18 cellular contexts compared by ENCODE assay signal in the genomic region with DNA sequence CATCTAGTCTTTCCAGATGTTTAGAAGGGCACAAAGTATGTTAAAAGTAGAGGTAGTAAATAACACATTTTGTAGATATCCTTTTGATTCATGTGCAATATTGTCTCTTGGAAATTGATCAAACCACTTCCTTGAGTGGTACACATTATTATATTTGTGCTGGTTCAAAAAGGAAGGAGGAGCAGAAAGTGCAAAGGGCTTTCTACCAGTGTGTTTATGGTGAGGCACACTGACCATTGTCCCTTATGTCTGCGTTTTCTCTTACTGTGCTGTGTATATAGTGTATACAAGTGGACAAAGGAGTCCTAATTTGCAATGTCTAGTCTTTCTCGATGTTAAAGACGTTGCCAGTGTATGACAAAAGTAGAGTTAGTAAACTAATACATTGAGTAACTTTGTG. TPM values are rescaled to one million over a fixed set of nuclear protein-coding genes. Genes with fewer than 3 reads are reported as not detected.
DNase-seq lines count a peak whose midpoint lies in the region; ATAC-seq and TF ChIP-seq lines count a peak whose summit lies in the region.
"Had no signal": no experiment of that assay in that cellular context is flagged by ENCODE, and none has a peak within 500 bp of the region (broad histone marks: within the 10 kb centered on the region; RNA-seq: fewer than 3 reads in every experiment).

No MANE protein-coding gene starts in this region.

- H3K79me1 ChIP-seq in IMR-90 (ENCODE audit: low read depth in 1 of 2, low read length in 2 of 2), result peaks cover 0 to 4% of the 10 kb centered on the region in 2 experiments; a peak in 2 of 4 replicates

- H2AFZ ChIP-seq in IMR-90 (replicated peaks; ENCODE audit: low read length, poor library complexity), result no peak overlapping the region

- peaks cover 5% of the 10 kb centered on the region for H3K9me1 ChIP-seq in IMR-90 (ENCODE audit: insufficient read depth, low read length)

- no peak for DNase-seq in IMR-90
- DNase-seq in mucosa of descending colon, result no peak
- DNase-seq in osteocyte (ENCODE audit: extremely low spot score, unreplicated experiment), result no peak
- no peak for DNase-seq in activated CD8-positive, alpha-beta memory T cell treated with anti-CD3 and anti-CD28 coated beads for 24 hours
- DNase-seq in mucosa of gallbladder (ENCODE audit: low spot score), result no peak
- DNase-seq: AML-193; Caco-2; Calu3; CD4-positive, alpha-beta T cell; CD8-positive, alpha-beta T cell; DMS79 treated with DMSO at 0.1 percent for 48 hours; GF-D8 had no signal

- H3K27ac Mint-ChIP-seq in osteocyte (ENCODE audit: unreplicated experiment), result peak overlapping the region; percentile 16
- H3K27ac Mint-ChIP-seq: B cell; CD4-positive, alpha-beta T cell; CD8-positive, alpha-beta T cell had no signal

- intact Hi-C loops in IMR-90 (cut with micrococcal nuclease) (loop anchor here (10.0 kb wide), 1 partner anchor 258 kb away; no protein-coding TSS in a partner anchor), mucosa of descending colon (cut with DNase I, micrococcal nuclease) (no loop called here)

- H2BK5ac ChIP-seq in IMR-90 (ENCODE audit: low read depth, low read length, poor library complexity, severe bottlenecking), result no peak overlapping the region

- H3K4me1 ChIP-seq in IMR-90 (ENCODE audit: control insufficient read depth, insufficient read depth, low read length) (peaks cover 7% of the 10 kb centered on the region), mucosa of descending colon (ENCODE audit: low read depth) (peaks cover 10% of the 10 kb centered on the region)
- H3K4me1 ChIP-seq: Caco-2 had no signal

- H4K8ac ChIP-seq in IMR-90 (ENCODE audit: low read depth in 2 of 2, low read length in 2 of 2), result no peak overlapping the region

- no peaks in the 10 kb centered on the region for H3K9me3 Mint-ChIP-seq in osteocyte (ENCODE audit: unreplicated experiment)
- H3K9me3 Mint-ChIP-seq: CD4-positive, alpha-beta T cell; CD8-positive, alpha-beta T cell had no signal

- no peaks in the 10 kb centered on the region for H3K27me3 Mint-ChIP-seq in osteocyte (ENCODE audit: unreplicated experiment)

- no peak overlapping the region for H3K18ac ChIP-seq in IMR-90 (ENCODE audit: low read depth, low read length)

- no peak overlapping the region for H2AK9ac ChIP-seq in IMR-90 (replicated peaks; ENCODE audit: low read depth, low read length, poor library complexity)

- no TSS peak for BruUV-seq in IMR-90 (replicated peaks; lab: Mats Ljungman, UMichigan)

- no peak overlapping the region for H2BK20ac ChIP-seq in IMR-90 (ENCODE audit: low read depth, low read length)

- POLR2A ChIA-PET in IMR-90 (lab: Charles Lee; ENCODE audit: unreplicated experiment), result no interaction called here

- H2BK120ac ChIP-seq in IMR-90 (ENCODE audit: low read depth, low read length), result no peak overlapping the region

- no peak overlapping the region for H4K5ac ChIP-seq in IMR-90 (ENCODE audit: low read depth, low read length)

- H3K4me3 ChIP-seq in IMR-90 (ENCODE audit: insufficient read depth, low read depth, low read length) (no peak overlapping the region), mucosa of descending colon (no peak overlapping the region)
- H3K4me3 ChIP-seq: A549 had no signal

- no peak for TF ChIP-seq RAD21 in IMR-90 (IDR thresholded peaks at IDR 0.05; ENCODE audit: low read length)

- ATAC-seq in IMR-90 (ENCODE audit: low read depth) (no peak), mucosa of descending colon (peak; percentile 58), GM21529 (IDR thresholded peaks at IDR 0.05; ENCODE audit: unreplicated experiment) (no peak)
- ATAC-seq: A549; CD8-positive, alpha-beta T cell had no signal

- peaks cover 29% of the 10 kb centered on the region for H3K4me1 Mint-ChIP-seq in osteocyte (ENCODE audit: unreplicated experiment)

- no peak overlapping the region for H3K9ac ChIP-seq in IMR-90 (ENCODE audit: low read depth, low read length)
- H3K9ac ChIP-seq: BLaER1 treated with 17β-estradiol and CSF1 and Interleukin-3, amounts not matched to agents 10 nM and 100 nM had no signal

- TF ChIP-seq CTCF in IMR-90 (conservative IDR thresholded peaks at IDR 0.05; ENCODE audit: low read depth, low read length) (no peak), mucosa of descending colon (IDR thresholded peaks at IDR 0.05) (no peak), osteocyte (IDR thresholded peaks at IDR 0.05) (no peak)

- H3K9me3 ChIP-seq in IMR-90 (ENCODE audit: control insufficient read depth, insufficient read depth, low read length), result 0 out of 2 replicates have a peak, but pooled peaks cover 2% of the 10 kb centered on the region
- no peaks in the 10 kb centered on the region for H3K9me3 ChIP-seq in mucosa of descending colon
- H3K9me3 ChIP-seq: A549 had no signal

- no peak overlapping the region for H3K4ac ChIP-seq in IMR-90 (ENCODE audit: low read depth, low read length)

- H3K23ac ChIP-seq in IMR-90 (ENCODE audit: low read depth, low read length), result no peak overlapping the region

- H3K4me2 ChIP-seq in IMR-90 (ENCODE audit: low read depth, low read length), result no peak overlapping the region
- H3K4me2 ChIP-seq: A549; BLaER1 treated with 17β-estradiol and CSF1 and Interleukin-3, amounts not matched to agents 10 nM and 100 nM had no signal

- in situ Hi-C loops in IMR-90 (cut with MboI; ENCODE audit: low sequenced_read_pairs), result no loop called here

- no peaks in the 10 kb centered on the region for H3K36me3 Mint-ChIP-seq in osteocyte (ENCODE audit: unreplicated experiment)
- H3K36me3 Mint-ChIP-seq: CD8-positive, alpha-beta T cell had no signal

- H3K36me3 ChIP-seq in IMR-90 (ENCODE audit: control insufficient read depth, insufficient read depth, low read length), result no peaks in the 10 kb centered on the region
- no peaks in the 10 kb centered on the region for H3K36me3 ChIP-seq in mucosa of descending colon (ENCODE audit: low read depth)

- H2BK15ac ChIP-seq in IMR-90 (ENCODE audit: low read depth, low read length), result no peak overlapping the region

- no peak for TF ChIP-seq POLR2A in IMR-90 (IDR thresholded peaks at IDR 0.05; ENCODE audit: low read depth, low read length)

- CTCF ChIA-PET in IMR-90 (lab: Yijun Ruan, JAX), result no interaction called here

- no peak overlapping the region for H3K27ac ChIP-seq in IMR-90 (ENCODE audit: insufficient read depth, low read length)
- H3K27ac ChIP-seq: 22Rv1; A549; BLaER1 treated with 17β-estradiol and CSF1 and Interleukin-3, amounts not matched to agents 10 nM and 100 nM; C4-2B had no signal

- WGBS in IMR-90 (ENCODE audit: extremely low coverage in 2 of 2, insufficient read length in 1 of 2), 2 experiments, result no CpG with 5 or more reads among the region's 3 CpGs

- dilution Hi-C loops in IMR-90 (cut with HindIII; ENCODE audit: low sequenced_read_pairs, unreplicated experiment), result no loop called here

- H3K27me3 ChIP-seq in IMR-90 (ENCODE audit: control insufficient read depth, insufficient read depth, low read length), result peaks cover 3% of the 10 kb centered on the region; the same call in 1 of the 2 replicates

- no peak overlapping the region for H4K91ac ChIP-seq in IMR-90 (ENCODE audit: insufficient read depth, low read depth, low read length)

- H3K56ac ChIP-seq in IMR-90 (ENCODE audit: extremely low read depth, insufficient read depth, low read length), result no peak overlapping the region

- 0 out of 2 replicates have a peak overlapping the region, but pooled peaks have one; percentile 15 for H2AK5ac ChIP-seq in IMR-90 (ENCODE audit: low read depth, low read length)

- H3K14ac ChIP-seq in IMR-90 (replicated peaks; ENCODE audit: low read depth, low read length), result no peak overlapping the region

- H4K20me1 ChIP-seq in IMR-90 (ENCODE audit: insufficient read depth, low read length), result no peaks in the 10 kb centered on the region

- no peak overlapping the region for H3K4me3 Mint-ChIP-seq in osteocyte (ENCODE audit: unreplicated experiment)
- H3K4me3 Mint-ChIP-seq: B cell; CD4-positive, alpha-beta T cell; CD8-positive, alpha-beta T cell had no signal

TF ChIP-seq in IMR-90, 13 proteins besides CTCF, POLR2A, EP300 and RAD21:
- TF ChIP-seq MAZ (IDR thresholded peaks at IDR 0.05; ENCODE audit: borderline replicate concordance, low read depth, low read length) (no peak), CEBPB (IDR thresholded peaks at IDR 0.05; ENCODE audit: low read depth, low read length) (no peak), RFX5 (IDR thresholded peaks at IDR 0.05; ENCODE audit: low read depth, low read length) (no peak), BHLHE40 (IDR thresholded peaks at IDR 0.05; ENCODE audit: low read depth, low read length) (no peak)
- TF ChIP-seq, protein P1, sequence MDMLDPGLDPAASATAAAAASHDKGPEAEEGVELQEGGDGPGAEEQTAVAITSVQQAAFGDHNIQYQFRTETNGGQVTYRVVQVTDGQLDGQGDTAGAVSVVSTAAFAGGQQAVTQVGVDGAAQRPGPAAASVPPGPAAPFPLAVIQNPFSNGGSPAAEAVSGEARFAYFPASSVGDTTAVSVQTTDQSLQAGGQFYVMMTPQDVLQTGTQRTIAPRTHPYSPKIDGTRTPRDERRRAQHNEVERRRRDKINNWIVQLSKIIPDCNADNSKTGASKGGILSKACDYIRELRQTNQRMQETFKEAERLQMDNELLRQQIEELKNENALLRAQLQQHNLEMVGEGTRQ (IDR thresholded peaks at IDR 0.05; ENCODE audit: low read depth, low read length), result no peak

RNA-seq across cellular contexts. Expression of a gene that starts 41.4 kb away (rescaled TPM):
- 10.0 and 10.4 TPM in 2 replicates for total RNA-seq in IMR-90 (2012; rRNA removed)
- 4.4 and 4.5 TPM in 2 replicates for polyA plus RNA-seq in IMR-90 (2012; rRNA removed)
- 1.6 and 2.5 TPM in 2 replicates for polyA plus RNA-seq in IMR-90 (2012; cell fraction: cytosol; rRNA removed)
- polyA plus RNA-seq in IMR-90 (2012; cell fraction: nucleus; rRNA removed; ENCODE audit: low replicate concordance), result 1.3 and 3.9 TPM in 2 replicates
- 1 to 10 TPM; 3.8 to 9.2 (median 4.0) TPM for total RNA-seq in mucosa of descending colon
- total RNA-seq in osteocyte, result 3.4 and 3.8 TPM in 2 replicates
- total RNA-seq in mucosa of gallbladder, result 23.6 TPM
- total RNA-seq: Calu3 had no signal
- polyA plus RNA-seq: A549 had no signal
